Comparison of ENCODE assay signal across 8 cellular contexts in the genomic region with DNA sequence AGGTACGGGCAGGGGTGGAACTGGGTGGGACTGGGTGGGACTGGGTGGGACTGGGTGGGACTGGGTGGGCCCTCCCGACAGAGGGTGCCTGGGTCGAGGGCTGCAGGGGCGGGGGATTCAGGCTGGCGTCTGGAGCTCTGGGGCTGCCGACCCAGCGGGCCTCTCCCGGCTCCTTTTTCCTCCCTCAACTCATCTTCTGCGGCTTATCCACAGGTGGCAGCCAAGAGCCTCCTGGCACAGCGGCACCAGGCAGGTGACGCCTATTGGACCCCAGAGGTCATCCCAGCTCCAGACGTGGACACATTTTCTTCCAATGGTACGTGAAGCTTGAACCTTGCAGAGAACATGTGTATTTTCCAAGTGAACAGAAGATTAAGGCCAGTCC. TPM values are rescaled to one million over a fixed set of nuclear protein-coding genes. Genes with fewer than 3 reads are reported as not detected.
DNase-seq lines count a peak whose midpoint lies in the region; ATAC-seq and TF ChIP-seq lines count a peak whose summit lies in the region.

No MANE protein-coding gene starts in this region.

- H3K36me3 ChIP-seq in RWPE2 (ENCODE audit: low read depth) (peaks cover 46% of the 10 kb centered on the region), lower lobe of right lung (peaks cover 39% of the 10 kb centered on the region), suprapubic skin (peaks cover 40% of the 10 kb centered on the region)

- intact Hi-C loops in lower lobe of right lung (cut with DNase I) = no loop called here

- TF ChIP-seq CTCF in RWPE2 (IDR thresholded peaks at IDR 0.05; ENCODE audit: poor library complexity, severe bottlenecking) (peak; percentile 36), coronary artery (IDR thresholded peaks at IDR 0.05) (no peak), lower lobe of right lung (IDR thresholded peaks at IDR 0.05) (no peak), suprapubic skin (IDR thresholded peaks at IDR 0.05) (no peak)

- no peak for TF ChIP-seq EP300 in suprapubic skin (IDR thresholded peaks at IDR 0.05)

- 17% methylated on average over 4 of the region's 13 CpGs for WGBS in suprapubic skin

- H3K9me3 ChIP-seq in RWPE2 (ENCODE audit: severe bottlenecking) = peaks cover 13% of the 10 kb centered on the region
- H3K9me3 ChIP-seq in lower lobe of right lung = peaks cover 52% of the 10 kb centered on the region
- H3K9me3 ChIP-seq in suprapubic skin = peaks cover 10% of the 10 kb centered on the region

- peaks cover 31% of the 10 kb centered on the region for H3K9me3 Mint-ChIP-seq in activated CD8-positive, alpha-beta memory T cell treated with anti-CD3 and anti-CD28 coated beads, Interleukin-2, amount 10 ng/mL, durations not matched to agents 7 days and 5 days (ENCODE audit: low read depth)

- peak overlapping the region; percentile 85 for H3K4me3 Mint-ChIP-seq in activated CD8-positive, alpha-beta memory T cell treated with anti-CD3 and anti-CD28 coated beads, Interleukin-2, amount 10 ng/mL, durations not matched to agents 7 days and 5 days

- H3K27ac Mint-ChIP-seq in activated CD8-positive, alpha-beta memory T cell treated with anti-CD3 and anti-CD28 coated beads, Interleukin-2, amount 10 ng/mL, durations not matched to agents 7 days and 5 days = peak overlapping the region; percentile 72

- H3K27ac ChIP-seq in RWPE2 (ENCODE audit: poor library complexity, severe bottlenecking) = peak overlapping the region; percentile 70
- H3K27ac ChIP-seq in coronary artery = peak overlapping the region in 1 of 2 donors; percentile 76
- peak overlapping the region; percentile 79 for H3K27ac ChIP-seq in lower lobe of right lung
- peak overlapping the region; percentile 62 for H3K27ac ChIP-seq in suprapubic skin

- peak overlapping the region; percentile 61 for H3K4me3 ChIP-seq in RWPE2 (ENCODE audit: severe bottlenecking)
- H3K4me3 ChIP-seq in coronary artery = peak overlapping the region; percentile 89
- peak overlapping the region; percentile 93 for H3K4me3 ChIP-seq in lower lobe of right lung
- peak overlapping the region; percentile 59 for H3K4me3 ChIP-seq in suprapubic skin

- no peak for TF ChIP-seq POLR2A in suprapubic skin (IDR thresholded peaks at IDR 0.05)

- peaks cover 5% of the 10 kb centered on the region for H3K4me1 ChIP-seq in RWPE2 (ENCODE audit: insufficient read depth, poor library complexity, severe bottlenecking)
- H3K4me1 ChIP-seq in lower lobe of right lung = peaks cover 14% of the 10 kb centered on the region
- peaks cover 13% of the 10 kb centered on the region for H3K4me1 ChIP-seq in suprapubic skin

- no peaks in the 10 kb centered on the region for H3K27me3 Mint-ChIP-seq in activated CD8-positive, alpha-beta memory T cell treated with anti-CD3 and anti-CD28 coated beads, Interleukin-2, amount 10 ng/mL, durations not matched to agents 7 days and 5 days

- DNase-seq in activated CD8-positive, alpha-beta memory T cell treated with anti-CD3 and anti-CD28 coated beads, Interleukin-2, amount 10 ng/mL, durations not matched to agents 7 days and 5 days = peak; percentile 50
- DNase-seq in activated CD8-positive, alpha-beta memory T cell treated with anti-CD3 and anti-CD28 coated beads for 24 hours = no peak
- DNase-seq in RWPE2 (ENCODE audit: low spot score) (no peak), coronary artery (ENCODE audit: low spot score) (no peak), lower lobe of right lung (no peak), suprapubic skin (ENCODE audit: low spot score in 2 of 2) (no peak), inferior parietal cortex (ENCODE audit: extremely low spot score) (no peak), ACHN (no peak)

- peaks cover 58% of the 10 kb centered on the region for H3K36me3 Mint-ChIP-seq in activated CD8-positive, alpha-beta memory T cell treated with anti-CD3 and anti-CD28 coated beads, Interleukin-2, amount 10 ng/mL, durations not matched to agents 7 days and 5 days

- H3K4me1 Mint-ChIP-seq in activated CD8-positive, alpha-beta memory T cell treated with anti-CD3 and anti-CD28 coated beads, Interleukin-2, amount 10 ng/mL, durations not matched to agents 7 days and 5 days = peaks cover 23% of the 10 kb centered on the region

- in situ Hi-C loops in ACHN (cut with HindIII; ENCODE audit: low pct_ligation_motif_present, low pct_unique_long_range_greater_than_20kb, low sequenced_read_pairs) = no loop called here

- CTCF ChIA-PET in activated CD8-positive, alpha-beta memory T cell treated with anti-CD3 and anti-CD28 coated beads, Interleukin-2, amount 10 ng/mL, durations not matched to agents 7 days and 5 days (lab: Charles Lee) = interaction anchor here (0.6 to 1.8 kb wide), 7 partner anchors 34 to 946 kb away, joined by 3 to 6 read pairs (median 3); partner anchors contain the start of genes ZNF497 and ZNF551

- peak; percentile 40 for ATAC-seq in activated CD8-positive, alpha-beta memory T cell treated with anti-CD3 and anti-CD28 coated beads, Interleukin-2, amount 10 ng/mL, durations not matched to agents 7 days and 5 days
- ATAC-seq in RWPE2 (ENCODE audit: low read depth) = no peak
- ATAC-seq in lower lobe of right lung = peak; percentile 9

- H3K27me3 ChIP-seq in RWPE2 (ENCODE audit: insufficient read depth, poor library complexity, severe bottlenecking) = no peaks in the 10 kb centered on the region
- H3K27me3 ChIP-seq in lower lobe of right lung (ENCODE audit: low read depth) = no peaks in the 10 kb centered on the region
- no peaks in the 10 kb centered on the region for H3K27me3 ChIP-seq in suprapubic skin

RNA-seq across cellular contexts. Expression of gene ZNF544, which starts 0.5 kb away (rescaled TPM):
- total RNA-seq in activated CD8-positive, alpha-beta memory T cell treated with anti-CD3 and anti-CD28 coated beads, Interleukin-2, amount 10 ng/mL, durations not matched to agents 7 days and 5 days = 10 to 100 TPM; 48.0 to 68.4 TPM
- total RNA-seq in lower lobe of right lung (22.6 TPM), suprapubic skin (10 to 100 TPM; 44.4 to 55.4 (median 48.9) TPM)

RNA-seq across cellular contexts. Expression of gene ZNF274, which starts 46.4 kb away (rescaled TPM):
- 10 to 100 TPM; 30.1 to 36.0 TPM for total RNA-seq in activated CD8-positive, alpha-beta memory T cell treated with anti-CD3 and anti-CD28 coated beads, Interleukin-2, amount 10 ng/mL, durations not matched to agents 7 days and 5 days
- total RNA-seq in lower lobe of right lung (27.6 TPM), suprapubic skin (10 to 100 TPM; 26.8 to 70.2 (median 36.5) TPM)

RNA-seq across cellular contexts. Expression of gene ZNF8, which starts 49.5 kb away (rescaled TPM):
- total RNA-seq in activated CD8-positive, alpha-beta memory T cell treated with anti-CD3 and anti-CD28 coated beads, Interleukin-2, amount 10 ng/mL, durations not matched to agents 7 days and 5 days = 1 to 10 TPM; 4.8 to 5.0 TPM
- total RNA-seq in lower lobe of right lung (5.4 TPM), suprapubic skin (10 to 100 TPM in 1 of 4 donors, 1 to 10 TPM in 3; 8.3 to 15.6 (median 8.7) TPM)
